ENCODE assay signal across 1 cellular context in the genomic region with DNA sequence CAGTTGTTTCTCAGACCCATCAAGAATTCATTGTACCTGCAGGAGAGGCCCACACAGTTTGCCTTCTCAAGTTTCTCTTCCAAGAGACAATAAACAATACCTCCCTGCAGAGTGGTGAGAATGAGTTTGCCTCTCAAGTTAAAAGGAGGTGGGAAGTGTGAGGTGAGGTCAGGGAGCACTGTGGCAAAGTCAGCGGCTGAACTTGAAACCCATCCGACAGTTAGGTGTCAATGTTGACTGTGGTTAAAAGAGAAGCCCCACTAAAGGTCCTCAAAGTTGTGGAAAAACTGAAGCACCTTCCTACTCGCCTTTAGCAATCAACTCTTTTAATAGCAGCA.
TF ChIP-seq lines count a peak whose summit lies in the region.

No MANE protein-coding gene starts in this region.

TF ChIP-seq in HepG2, 621 proteins besides CTCF, POLR2A, EP300 and RAD21 (continued from another document):
- TF ChIP-seq, protein P1, sequence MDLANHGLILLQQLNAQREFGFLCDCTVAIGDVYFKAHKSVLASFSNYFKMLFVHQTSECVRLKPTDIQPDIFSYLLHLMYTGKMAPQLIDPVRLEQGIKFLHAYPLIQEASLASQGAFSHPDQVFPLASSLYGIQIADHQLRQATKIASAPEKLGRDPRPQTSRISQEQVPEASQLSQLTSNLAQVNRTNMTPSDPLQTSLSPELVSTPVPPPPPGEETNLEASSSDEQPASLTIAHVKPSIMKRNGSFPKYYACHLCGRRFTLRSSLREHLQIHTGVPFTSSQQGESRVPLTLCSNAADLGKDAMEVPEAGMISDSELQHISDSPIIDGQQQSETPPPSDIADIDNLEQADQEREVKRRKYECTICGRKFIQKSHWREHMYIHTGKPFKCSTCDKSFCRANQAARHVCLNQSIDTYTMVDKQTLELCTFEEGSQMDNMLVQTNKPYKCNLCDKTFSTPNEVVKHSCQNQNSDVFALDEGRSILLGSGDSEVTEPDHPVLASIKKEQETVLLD (CRISPR knock-in tag; IDR thresholded peaks at IDR 0.05; ENCODE audit: low read depth) = no peak
